1 cellular context compared by ENCODE assay signal in the genomic region with DNA sequence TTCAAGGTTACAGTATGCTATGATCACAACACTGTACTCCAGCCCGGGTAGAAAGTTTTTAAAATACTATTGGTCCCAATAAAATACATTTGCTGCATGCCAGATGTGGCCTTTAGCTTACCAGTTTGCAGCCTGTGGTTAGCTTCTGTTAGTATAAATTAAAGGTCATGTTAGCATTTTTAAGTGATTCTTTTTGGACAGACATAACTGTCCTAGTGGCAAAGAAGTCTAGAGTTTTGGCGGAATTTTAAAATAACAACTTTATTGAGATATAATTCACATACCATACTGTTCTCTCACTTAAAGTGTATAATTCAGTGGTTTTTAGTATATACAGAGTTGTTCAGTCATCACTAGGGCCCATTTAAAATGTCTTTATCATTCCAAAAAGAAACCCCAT.
TF ChIP-seq lines count a peak whose summit lies in the region.

No MANE protein-coding gene starts in this region.

TF ChIP-seq in IMR-90, 13 proteins besides CTCF, POLR2A, EP300 and RAD21:
- no peak for TF ChIP-seq MXI1 (IDR thresholded peaks at IDR 0.05; ENCODE audit: borderline replicate concordance, low read depth, low read length)
- TF ChIP-seq CHD1 (IDR thresholded peaks at IDR 0.05; ENCODE audit: low read depth, low read length): no peak
- no peak for TF ChIP-seq BHLHE40 (IDR thresholded peaks at IDR 0.05; ENCODE audit: low read depth, low read length)
- no peak for TF ChIP-seq FOS (IDR thresholded peaks at IDR 0.05; ENCODE audit: low read depth, low read length)
- TF ChIP-seq CEBPB (IDR thresholded peaks at IDR 0.05; ENCODE audit: low read depth, low read length): no peak
- no peak for TF ChIP-seq NFE2L2 (IDR thresholded peaks at IDR 0.05; ENCODE audit: low read depth, low read length)
- TF ChIP-seq, protein P1, sequence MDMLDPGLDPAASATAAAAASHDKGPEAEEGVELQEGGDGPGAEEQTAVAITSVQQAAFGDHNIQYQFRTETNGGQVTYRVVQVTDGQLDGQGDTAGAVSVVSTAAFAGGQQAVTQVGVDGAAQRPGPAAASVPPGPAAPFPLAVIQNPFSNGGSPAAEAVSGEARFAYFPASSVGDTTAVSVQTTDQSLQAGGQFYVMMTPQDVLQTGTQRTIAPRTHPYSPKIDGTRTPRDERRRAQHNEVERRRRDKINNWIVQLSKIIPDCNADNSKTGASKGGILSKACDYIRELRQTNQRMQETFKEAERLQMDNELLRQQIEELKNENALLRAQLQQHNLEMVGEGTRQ (IDR thresholded peaks at IDR 0.05; ENCODE audit: low read depth, low read length): no peak
- TF ChIP-seq SMC3 (IDR thresholded peaks at IDR 0.05; ENCODE audit: low read depth, low read length): no peak
- TF ChIP-seq, protein P2, sequence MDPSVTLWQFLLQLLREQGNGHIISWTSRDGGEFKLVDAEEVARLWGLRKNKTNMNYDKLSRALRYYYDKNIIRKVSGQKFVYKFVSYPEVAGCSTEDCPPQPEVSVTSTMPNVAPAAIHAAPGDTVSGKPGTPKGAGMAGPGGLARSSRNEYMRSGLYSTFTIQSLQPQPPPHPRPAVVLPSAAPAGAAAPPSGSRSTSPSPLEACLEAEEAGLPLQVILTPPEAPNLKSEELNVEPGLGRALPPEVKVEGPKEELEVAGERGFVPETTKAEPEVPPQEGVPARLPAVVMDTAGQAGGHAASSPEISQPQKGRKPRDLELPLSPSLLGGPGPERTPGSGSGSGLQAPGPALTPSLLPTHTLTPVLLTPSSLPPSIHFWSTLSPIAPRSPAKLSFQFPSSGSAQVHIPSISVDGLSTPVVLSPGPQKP (IDR thresholded peaks at IDR 0.05; ENCODE audit: borderline replicate concordance, low read depth, low read length): no peak
- no peak for TF ChIP-seq RFX5 (IDR thresholded peaks at IDR 0.05; ENCODE audit: low read depth, low read length)
